8 cellular contexts compared by ENCODE assay signal in genomic region chr9:35116898-35117551, GRCh38.
A peak's percentile ranks its signal among the peaks of the same experiment; 100 is the strongest.
DNase-seq lines count a peak whose midpoint lies in the region; ATAC-seq and TF ChIP-seq lines count a peak whose summit lies in the region.

No MANE protein-coding gene starts in this region.

- peak; percentile 98 for TF ChIP-seq CTCF in choroid plexus epithelial cell (conservative IDR thresholded peaks at IDR 0.05; ENCODE audit: low read depth, low read length)

- no peaks in the 10 kb centered on the region for H3K27me3 ChIP-seq in layer of hippocampus (ENCODE audit: control insufficient read depth, insufficient read depth, low read length)

- ATAC-seq in GM18870 (IDR thresholded peaks at IDR 0.05; ENCODE audit: unreplicated experiment) (peak; percentile 44), HG03342 (IDR thresholded peaks at IDR 0.05; ENCODE audit: unreplicated experiment) (peak; percentile 46)

- peak overlapping the region; percentile 90 for H3K4me3 ChIP-seq in choroid plexus epithelial cell (ENCODE audit: low read depth, low read length)

- peak overlapping the region; percentile 76 for H3K27ac ChIP-seq in layer of hippocampus (ENCODE audit: low read depth, low read length)

- DNase-seq in AG08395 (ENCODE audit: low spot score) (peak; percentile 84), NCI-H446 (lab: John Stamatoyannopoulos, UW) (peak; percentile 93 to 95), choroid plexus epithelial cell (ENCODE audit: low read depth) (peak; percentile 97)
- peak; percentile 76 for DNase-seq in activated CD4-positive, alpha-beta T cell treated with anti-CD3 and anti-CD28 coated beads for 1 hour
- peak; percentile 78 to 80 (median 80) for DNase-seq in stimulated activated CD4-positive, alpha-beta T cell treated with anti-CD3 and anti-CD28 coated beads, Interleukin-1b, Interleukin-23, amount 100 ng/mL, for 24 hours (ENCODE audit: low read depth in 4 of 4, low spot score in 1 of 4)

Comparison
In these comparisons a context has a peak if more than half of its experiments do, and no peak if none do; other contexts are left out.
1. Peak in every context shown above with its lines: DNase-seq, ATAC-seq, H3K4me3 ChIP-seq and H3K27ac ChIP-seq.